Comparison of ENCODE assay signal across 28 cellular contexts in genomic region chr14:90464481-90464880, GRCh38.
"Had no signal": no experiment of that assay in that cellular context is flagged by ENCODE, and none has a peak within 500 bp of the region (broad histone marks: within the 10 kb centered on the region; RNA-seq: fewer than 3 reads in every experiment).

No MANE protein-coding gene starts in this region.

- H3K4me3 ChIP-seq: left lung, lower lobe of right lung, pancreas, prostate gland, spleen, suprapubic skin, thoracic aorta, tibial artery, uterus had no signal

- H3K27ac Mint-ChIP-seq: immature natural killer cell; naive B cell; natural killer cell; stimulated activated effector memory CD8-positive, alpha-beta T cell treated with anti-CD3 and anti-CD28 coated beads, Interleukin-12 subunit alpha, Interleukin-12 subunit beta, amount 100 ng/mL, for 72 hours; stimulated activated naive CD8-positive, alpha-beta T cell treated with anti-CD3 and anti-CD28 coated beads, Interleukin-15, Interleukin-2, amounts not matched to agents 100 ng/mL and 50 ng/mL, for 24 hours had no signal

- H3K36me3 ChIP-seq: left lung, lower lobe of right lung, pancreas, prostate gland, spleen, suprapubic skin, thoracic aorta, tibial artery, uterus had no signal

- H3K27me3 Mint-ChIP-seq: stimulated activated naive CD8-positive, alpha-beta T cell treated with anti-CD3 and anti-CD28 coated beads, Interleukin-15, Interleukin-2, amounts not matched to agents 100 ng/mL and 50 ng/mL, for 24 hours had no signal

- H3K27ac ChIP-seq: left lung, lower lobe of right lung, pancreas, prostate gland, spleen, suprapubic skin, thoracic aorta, tibial artery, uterus had no signal

- H3K4me1 Mint-ChIP-seq: immature natural killer cell; naive B cell; natural killer cell; nephron progenitor cell; stimulated activated effector memory CD8-positive, alpha-beta T cell treated with anti-CD3 and anti-CD28 coated beads, Interleukin-12 subunit alpha, Interleukin-12 subunit beta, amount 100 ng/mL, for 72 hours had no signal

- H3K4me3 Mint-ChIP-seq: immature natural killer cell; naive B cell; natural killer cell; nephron progenitor cell; stimulated activated effector memory CD8-positive, alpha-beta T cell treated with anti-CD3 and anti-CD28 coated beads, Interleukin-12 subunit alpha, Interleukin-12 subunit beta, amount 100 ng/mL, for 72 hours; stimulated activated naive CD8-positive, alpha-beta T cell treated with anti-CD3 and anti-CD28 coated beads, Interleukin-15, Interleukin-2, amounts not matched to agents 100 ng/mL and 50 ng/mL, for 24 hours had no signal

- H3K9me3 Mint-ChIP-seq: natural killer cell; stimulated activated effector memory CD8-positive, alpha-beta T cell treated with anti-CD3 and anti-CD28 coated beads, Interleukin-12 subunit alpha, Interleukin-12 subunit beta, amount 100 ng/mL, for 72 hours; stimulated activated naive CD8-positive, alpha-beta T cell treated with anti-CD3 and anti-CD28 coated beads, Interleukin-15, Interleukin-2, amounts not matched to agents 100 ng/mL and 50 ng/mL, for 24 hours had no signal

- H3K9me3 ChIP-seq: lower lobe of right lung, pancreas, prostate gland, suprapubic skin, thoracic aorta, uterus had no signal

- H3K36me3 Mint-ChIP-seq: immature natural killer cell; natural killer cell; stimulated activated effector memory CD8-positive, alpha-beta T cell treated with anti-CD3 and anti-CD28 coated beads, Interleukin-12 subunit alpha, Interleukin-12 subunit beta, amount 100 ng/mL, for 72 hours had no signal

- H3K4me1 ChIP-seq: left lung, lower lobe of right lung, pancreas, prostate gland, spleen, suprapubic skin, tibial artery, uterus had no signal

- H3K27me3 ChIP-seq: left lung, pancreas, spleen, suprapubic skin, tibial artery, uterus had no signal

- DNase-seq: hypothalamus; immature natural killer cell; kidney; left colon; left lung; lower lobe of right lung; mammary epithelial cell; mesenchymal stem cell; naive B cell; natural killer cell; nephron progenitor cell; nucleus accumbens; pancreas; posterior cingulate gyrus; retina; right cardiac atrium; small intestine; spleen; stimulated activated CD4-positive, alpha-beta T cell treated with anti-CD3 and anti-CD28 coated beads, Interleukin-4, amount 100 ng/mL, for 24 hours; stimulated activated naive CD4-positive, alpha-beta T cell; tibial artery; trophoblast cell; uterus had no signal
